ENCODE assay signal across 14 cellular contexts in the genomic region with DNA sequence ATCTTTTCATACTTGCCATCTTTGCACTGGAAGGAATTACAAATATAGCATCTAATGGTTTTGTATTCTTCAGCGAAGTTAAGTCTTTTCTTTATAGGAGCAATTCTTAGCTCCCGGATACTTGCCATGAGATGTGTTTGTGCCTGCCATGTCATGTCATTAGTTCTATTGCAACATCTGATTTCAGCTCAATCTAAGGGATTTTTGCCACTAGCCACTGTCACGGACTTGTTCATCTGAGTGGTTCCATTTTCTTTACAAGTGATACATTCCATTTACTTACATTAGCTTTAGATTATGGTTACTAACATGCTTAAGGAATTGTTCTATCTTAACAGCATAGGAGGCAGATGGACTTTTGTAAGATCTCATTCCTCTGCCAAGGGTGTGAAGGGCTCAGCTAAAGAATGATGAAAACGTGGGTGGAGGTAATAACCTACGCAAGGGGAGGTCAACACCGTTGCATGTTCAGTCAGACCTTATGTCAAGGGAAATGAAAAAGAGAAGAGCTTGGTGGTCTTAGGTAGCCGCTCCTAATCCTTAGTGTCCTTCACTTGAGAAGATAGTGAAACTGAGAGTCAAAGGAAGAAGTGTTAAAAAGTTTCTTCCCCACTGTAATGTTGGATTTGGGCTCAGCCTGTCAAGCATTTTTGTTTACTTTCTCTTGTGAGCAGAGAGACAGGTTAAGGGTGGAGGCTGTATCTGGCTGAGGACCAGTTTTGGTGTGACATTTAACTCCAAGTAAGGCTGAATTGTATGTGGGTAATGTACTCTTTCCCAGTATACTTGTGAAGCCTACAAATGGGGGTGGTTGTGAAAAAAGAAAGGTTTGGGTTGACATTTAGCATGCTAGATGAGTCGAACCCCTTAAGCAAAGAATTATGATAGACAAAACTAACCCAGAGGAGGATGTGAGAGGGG. TPM values are rescaled to one million over a fixed set of nuclear protein-coding genes. Genes with fewer than 3 reads are reported as not detected.
DNase-seq lines count a peak whose midpoint lies in the region; ATAC-seq, FAIRE-seq and TF ChIP-seq lines count a peak whose summit lies in the region.
"Had no signal": no experiment of that assay in that cellular context is flagged by ENCODE, and none has a peak within 500 bp of the region (broad histone marks: within the 10 kb centered on the region; RNA-seq: fewer than 3 reads in every experiment).

No MANE protein-coding gene starts in this region.

- no peaks in the 10 kb centered on the region for H3K9me3 Mint-ChIP-seq in activated T-cell treated with anti-CD3 and anti-CD28 coated beads, Interleukin-2, amount 50 U/mL, for 72 hours
- no peaks in the 10 kb centered on the region for H3K9me3 Mint-ChIP-seq in IgD-negative memory B cell
- no peaks in the 10 kb centered on the region for H3K9me3 Mint-ChIP-seq in stimulated activated naive CD8-positive, alpha-beta T cell treated with anti-CD3 and anti-CD28 coated beads, Interleukin-15, Interleukin-2, amounts not matched to agents 100 ng/mL and 50 ng/mL, for 24 hours
- H3K9me3 Mint-ChIP-seq: central memory CD8-positive, alpha-beta T cell had no signal

- H3K27me3 Mint-ChIP-seq in activated T-cell treated with anti-CD3 and anti-CD28 coated beads, Interleukin-2, amount 50 U/mL, for 72 hours (ENCODE audit: low read depth) = no peaks in the 10 kb centered on the region
- H3K27me3 Mint-ChIP-seq in IgD-negative memory B cell = no peaks in the 10 kb centered on the region
- H3K27me3 Mint-ChIP-seq in stimulated activated naive CD8-positive, alpha-beta T cell treated with anti-CD3 and anti-CD28 coated beads, Interleukin-15, Interleukin-2, amounts not matched to agents 100 ng/mL and 50 ng/mL, for 24 hours = no peaks in the 10 kb centered on the region
- H3K27me3 Mint-ChIP-seq: central memory CD8-positive, alpha-beta T cell had no signal

- no peaks in the 10 kb centered on the region for H3K9me3 ChIP-seq in lower lobe of right lung
- H3K9me3 ChIP-seq: gastroesophageal sphincter had no signal

- H3K4me1 ChIP-seq in lower lobe of right lung = peaks cover 22% of the 10 kb centered on the region

- FAIRE-seq in bronchial epithelial cell (lab: Jason Lieb, UNC) = no peak
- FAIRE-seq in urothelium cell line (lab: Jason Lieb, UNC) = no peak

- peak overlapping the region; percentile 91 for H3K27ac Mint-ChIP-seq in activated T-cell treated with anti-CD3 and anti-CD28 coated beads, Interleukin-2, amount 50 U/mL, for 72 hours
- H3K27ac Mint-ChIP-seq in IgD-negative memory B cell = peak overlapping the region in 1 of 3 donors; percentile 62
- H3K27ac Mint-ChIP-seq in stimulated activated naive CD8-positive, alpha-beta T cell treated with anti-CD3 and anti-CD28 coated beads, Interleukin-15, Interleukin-2, amounts not matched to agents 100 ng/mL and 50 ng/mL, for 24 hours = peak overlapping the region; percentile 86

- peak overlapping the region; percentile 61 to 71 for H3K4me3 Mint-ChIP-seq in activated T-cell treated with anti-CD3 and anti-CD28 coated beads, Interleukin-2, amount 50 U/mL, for 72 hours
- peak overlapping the region in 3 of 4 donors; percentile 13 to 60 (median 27) for H3K4me3 Mint-ChIP-seq in IgD-negative memory B cell
- peak overlapping the region; percentile 35 for H3K4me3 Mint-ChIP-seq in stimulated activated naive CD8-positive, alpha-beta T cell treated with anti-CD3 and anti-CD28 coated beads, Interleukin-15, Interleukin-2, amounts not matched to agents 100 ng/mL and 50 ng/mL, for 24 hours
- H3K4me3 Mint-ChIP-seq: central memory CD8-positive, alpha-beta T cell had no signal

- ATAC-seq in activated T-cell treated with anti-CD3 and anti-CD28 coated beads, Interleukin-2, amount 50 U/mL, for 72 hours (replicated peaks in 1 of 2) = peak; percentile 27 to 29
- no peak for ATAC-seq in lower lobe of right lung
- ATAC-seq: gastroesophageal sphincter had no signal

- no peak overlapping the region for H3K27ac ChIP-seq in lower lobe of right lung
- H3K27ac ChIP-seq: gastroesophageal sphincter had no signal

- H3K36me3 ChIP-seq in bronchial epithelial cell (ENCODE audit: control insufficient read depth, insufficient read depth, low read length) = no peaks in the 10 kb centered on the region
- H3K36me3 ChIP-seq in lower lobe of right lung = no peaks in the 10 kb centered on the region
- H3K36me3 ChIP-seq: gastroesophageal sphincter had no signal

- H3K4me3 ChIP-seq in bronchial epithelial cell (ENCODE audit: low read depth, low read length) (no peak overlapping the region), lower lobe of right lung (no peak overlapping the region)
- H3K4me3 ChIP-seq: gastroesophageal sphincter had no signal

- peaks cover 47% of the 10 kb centered on the region for H3K4me1 Mint-ChIP-seq in activated T-cell treated with anti-CD3 and anti-CD28 coated beads, Interleukin-2, amount 50 U/mL, for 72 hours (ENCODE audit: low read depth)
- peaks cover 14 to 28% (median 17%) of the 10 kb centered on the region in 3 donors for H3K4me1 Mint-ChIP-seq in IgD-negative memory B cell
- H3K4me1 Mint-ChIP-seq in stimulated activated naive CD8-positive, alpha-beta T cell treated with anti-CD3 and anti-CD28 coated beads, Interleukin-15, Interleukin-2, amounts not matched to agents 100 ng/mL and 50 ng/mL, for 24 hours (ENCODE audit: low read depth) = peaks cover 55% of the 10 kb centered on the region

- no peaks in the 10 kb centered on the region for H3K27me3 ChIP-seq in bronchial epithelial cell (ENCODE audit: control insufficient read depth, insufficient read depth, low read length)
- H3K27me3 ChIP-seq in lower lobe of right lung (ENCODE audit: low read depth) = no peaks in the 10 kb centered on the region
- H3K27me3 ChIP-seq: gastroesophageal sphincter had no signal

- TF ChIP-seq CTCF in bronchial epithelial cell (IDR thresholded peaks at IDR 0.05; ENCODE audit: insufficient read depth, low read length, severe bottlenecking) (no peak), lower lobe of right lung (IDR thresholded peaks at IDR 0.05) (no peak)

- DNase-seq in activated T-cell treated with anti-CD3 and anti-CD28 coated beads, Interleukin-2, amount 50 U/mL, for 72 hours = no peak
- DNase-seq in activated T-cell treated with anti-CD3 and anti-CD28 coated beads for 4 hours = no peak
- peak; percentile 52 for DNase-seq in bronchial epithelial cell (ENCODE audit: low read depth)
- DNase-seq in urothelium cell line (ENCODE audit: low spot score) = no peak
- no peak for DNase-seq in AG08395 (ENCODE audit: low spot score)
- no peak for DNase-seq in lower lobe of right lung
- DNase-seq: DMS79, mesendoderm, NCI-H187, NCI-H524 treated with DMSO at 0.1 percent for 48 hours had no signal

- H3K36me3 Mint-ChIP-seq in activated T-cell treated with anti-CD3 and anti-CD28 coated beads, Interleukin-2, amount 50 U/mL, for 72 hours (ENCODE audit: insufficient read depth in 2 of 2) = peaks cover 2 to 3% of the 10 kb centered on the region in 2 donors
- H3K36me3 Mint-ChIP-seq in IgD-negative memory B cell = no peaks in the 10 kb centered on the region
- H3K36me3 Mint-ChIP-seq in stimulated activated naive CD8-positive, alpha-beta T cell treated with anti-CD3 and anti-CD28 coated beads, Interleukin-15, Interleukin-2, amounts not matched to agents 100 ng/mL and 50 ng/mL, for 24 hours (ENCODE audit: low read depth) = no peaks in the 10 kb centered on the region

- intact Hi-C loops in lower lobe of right lung (cut with DNase I) = no loop called here

RNA-seq across cellular contexts. Expression of gene KLHL2, which starts 3.6 kb away (rescaled TPM):
- 10 to 100 TPM; 39.3 to 41.5 TPM for total RNA-seq in activated T-cell treated with anti-CD3 and anti-CD28 coated beads, Interleukin-2, amount 50 U/mL, for 72 hours
- polyA plus RNA-seq in IgD-negative memory B cell = 4.0 TPM
- total RNA-seq in bronchial epithelial cell (49.2 and 52.6 TPM in 2 replicates), lower lobe of right lung (37.7 TPM)

Comparison
In these comparisons a context has a peak if more than half of its experiments do, and no peak if none do; other contexts are left out.
1. ATAC-seq: peak in activated T-cell treated with anti-CD3 and anti-CD28 coated beads, Interleukin-2, amount 50 U/mL, for 72 hours (2 of 2); none in lower lobe of right lung (0 of 2).
2. Peak in every context shown above with its lines, with median percentiles within 50 percentile points of each other: H3K4me3 Mint-ChIP-seq.